1 cellular context compared by ENCODE assay signal in genomic region chr2:53500181-53500580, GRCh38.
TF ChIP-seq lines count a peak whose summit lies in the region.

No MANE protein-coding gene starts in this region.

TF ChIP-seq in IMR-90, 13 proteins besides CTCF, POLR2A, EP300 and RAD21 (continued from another document):
- no peak for TF ChIP-seq ELK1 (IDR thresholded peaks at IDR 0.05; ENCODE audit: borderline replicate concordance, low read depth, low read length)
- TF ChIP-seq FOS (IDR thresholded peaks at IDR 0.05; ENCODE audit: low read depth, low read length): no peak
